23 cellular contexts compared by ENCODE assay signal in genomic region chr16:860891-861290, GRCh38.
"Had no signal": no experiment of that assay in that cellular context is flagged by ENCODE, and none has a peak within 500 bp of the region (broad histone marks: within the 10 kb centered on the region; RNA-seq: fewer than 3 reads in every experiment).

No MANE protein-coding gene starts in this region.

- DNase-seq: activated CD4-positive, alpha-beta memory T cell treated with anti-CD3 and anti-CD28 coated beads for 36 hours; activated CD4-positive, alpha-beta T cell treated with anti-CD3 and anti-CD28 coated beads, Interleukin-2, amount 10 ng/mL, durations not matched to agents 7 days and 5 days; activated CD4-positive, CD25-positive, alpha-beta regulatory T cell; activated CD8-positive, alpha-beta memory T cell treated with anti-CD3 and anti-CD28 coated beads for 24 hours; activated effector memory CD4-positive, alpha-beta T cell treated with anti-CD3 and anti-CD28 coated beads, Interleukin-2, amount 50 U/mL, for 16 hours; activated naive CD4-positive, alpha-beta T cell treated with Interleukin-2 at 50 U/mL for 16 hours; activated naive CD8-positive, alpha-beta T cell treated with anti-CD3 and anti-CD28 coated beads for 36 hours; activated T-cell treated with anti-CD3 and anti-CD28 coated beads, Interleukin-2, amount 50 U/mL, for 4 hours; brain microvascular endothelial cell; KG1; NCI-H1092; NCI-H1417; NCI-H1694; NCI-H2029; NCI-H2107; NCI-H2171 treated with DMSO at 0.1 percent for 48 hours; NCI-H226; NCI-H526 treated with DMSO at 0.1 percent for 48 hours; NK-92 treated with Interleukin-12 subunit alpha and Interleukin-12 subunit beta, amount 100 ng/mL, for 24 hours; SIG-M5; T-cell had no signal

- H3K27ac Mint-ChIP-seq: activated CD4-positive, alpha-beta memory T cell treated with anti-CD3 and anti-CD28 coated beads for 36 hours; activated CD4-positive, alpha-beta T cell treated with anti-CD3 and anti-CD28 coated beads, Interleukin-2, amount 10 ng/mL, durations not matched to agents 7 days and 5 days; activated naive CD8-positive, alpha-beta T cell treated with anti-CD3 and anti-CD28 coated beads for 36 hours; T-cell had no signal

- H3K36me3 ChIP-seq: brain microvascular endothelial cell, cardiac muscle cell had no signal

- ATAC-seq: activated T-cell treated with anti-CD3 and anti-CD28 coated beads, Interleukin-2, amount 50 U/mL, for 4 hours; T-cell had no signal

- H3K4me3 ChIP-seq: cardiac muscle cell had no signal

- H3K4me3 Mint-ChIP-seq: activated CD4-positive, alpha-beta memory T cell treated with anti-CD3 and anti-CD28 coated beads for 36 hours; activated CD4-positive, alpha-beta T cell treated with anti-CD3 and anti-CD28 coated beads, Interleukin-2, amount 10 ng/mL, durations not matched to agents 7 days and 5 days; activated naive CD8-positive, alpha-beta T cell treated with anti-CD3 and anti-CD28 coated beads for 36 hours; activated T-cell treated with anti-CD3 and anti-CD28 coated beads, Interleukin-2, amount 50 U/mL, for 4 hours; T-cell had no signal

- H3K27ac ChIP-seq: brain microvascular endothelial cell, cardiac muscle cell, VCaP had no signal

- H3K27me3 ChIP-seq: brain microvascular endothelial cell, cardiac muscle cell had no signal

- H3K4me1 Mint-ChIP-seq: activated CD4-positive, alpha-beta T cell treated with anti-CD3 and anti-CD28 coated beads, Interleukin-2, amount 10 ng/mL, durations not matched to agents 7 days and 5 days; activated naive CD8-positive, alpha-beta T cell treated with anti-CD3 and anti-CD28 coated beads for 36 hours; T-cell had no signal

- H3K27me3 Mint-ChIP-seq: activated CD4-positive, alpha-beta memory T cell treated with anti-CD3 and anti-CD28 coated beads for 36 hours; activated CD4-positive, alpha-beta T cell treated with anti-CD3 and anti-CD28 coated beads, Interleukin-2, amount 10 ng/mL, durations not matched to agents 7 days and 5 days; activated naive CD8-positive, alpha-beta T cell treated with anti-CD3 and anti-CD28 coated beads for 36 hours; T-cell had no signal
